18 cellular contexts compared by ENCODE assay signal in genomic region chr2:159671047-159671446, GRCh38. TPM values are rescaled to one million over a fixed set of nuclear protein-coding genes. Genes with fewer than 3 reads are reported as not detected.
A peak's percentile ranks its signal among the peaks of the same experiment; 100 is the strongest.
DNase-seq lines count a peak whose midpoint lies in the region; ATAC-seq, FAIRE-seq and TF ChIP-seq lines count a peak whose summit lies in the region.
"Had no signal": no experiment of that assay in that cellular context is flagged by ENCODE, and none has a peak within 500 bp of the region (broad histone marks: within the 10 kb centered on the region; RNA-seq: fewer than 3 reads in every experiment).

No MANE protein-coding gene starts in this region.

- ATAC-seq in right lobe of liver: peak; percentile 92 to 94 (median 94)
- no peak for ATAC-seq in stimulated activated naive CD8-positive, alpha-beta T cell treated with anti-CD3 and anti-CD28 coated beads, Interleukin-15, Interleukin-2, amounts not matched to agents 100 U/mL and 50 U/mL, for 24 hours

- no peaks in the 10 kb centered on the region for H3K4me1 Mint-ChIP-seq in astrocyte (ENCODE audit: low read depth, unreplicated experiment)
- H3K4me1 Mint-ChIP-seq: CD4-positive, alpha-beta memory T cell had no signal

- no peak overlapping the region for H2AFZ ChIP-seq in astrocyte (ENCODE audit: low read depth, low read length)

- no peak overlapping the region for H3K27ac Mint-ChIP-seq in astrocyte (ENCODE audit: unreplicated experiment)
- H3K27ac Mint-ChIP-seq: CD4-positive, alpha-beta memory T cell; HFFc6 had no signal

- H3K4me3 ChIP-seq in astrocyte (ENCODE audit: insufficient read depth, low read depth, low read length) (no peak overlapping the region), kidney (ENCODE audit: low read length in 2 of 2) (no peak overlapping the region), right lobe of liver (peak overlapping the region in 1 of 3 donors; percentile 20)
- H3K4me3 ChIP-seq: HAP-1 had no signal

- no peak overlapping the region for H3K27ac ChIP-seq in astrocyte (ENCODE audit: low read depth, low read length)
- no peak overlapping the region for H3K27ac ChIP-seq in kidney (ENCODE audit: low read depth in 2 of 2, low read length in 2 of 2)
- H3K27ac ChIP-seq in right lobe of liver: no peak overlapping the region

- H3K4me1 ChIP-seq in astrocyte (ENCODE audit: insufficient read depth, low read length) (no peaks in the 10 kb centered on the region), kidney (ENCODE audit: control insufficient read depth in 1 of 2, insufficient read depth in 1 of 2, low read depth in 1 of 2, low read length in 2 of 2) (no peaks in the 10 kb centered on the region), right lobe of liver (peaks cover 0 to 4% (median 0%) of the 10 kb centered on the region in 4 donors)
- H3K4me1 ChIP-seq: HAP-1 had no signal

- DNase-seq in astrocyte (ENCODE audit: low read depth) (no peak), kidney (no peak), right lobe of liver (no peak), LoVo (ENCODE audit: low spot score) (no peak), NCI-H1105 (lab: John Stamatoyannopoulos, UW) (no peak)
- no peak for DNase-seq in stimulated activated naive CD8-positive, alpha-beta T cell treated with anti-CD3 and anti-CD28 coated beads, Interleukin-15, Interleukin-2, amounts not matched to agents 100 U/mL and 50 U/mL, for 24 hours
- DNase-seq: C1 segment of cervical spinal cord; Calu3; CD4-positive, alpha-beta memory T cell; COR-L47; DMS53; DMS79 treated with DMSO at 0.1 percent for 48 hours; GF-D8; GOT3; HFFc6 had no signal

- no peaks in the 10 kb centered on the region for H4K20me1 ChIP-seq in astrocyte (ENCODE audit: insufficient read depth, low read length)

- no peaks in the 10 kb centered on the region for H3K36me3 ChIP-seq in astrocyte (ENCODE audit: insufficient read depth, low read length)
- no peaks in the 10 kb centered on the region for H3K36me3 ChIP-seq in kidney (ENCODE audit: control insufficient read depth in 1 of 2, insufficient read depth in 2 of 2, low read length in 2 of 2)
- no peaks in the 10 kb centered on the region for H3K36me3 ChIP-seq in right lobe of liver
- H3K36me3 ChIP-seq: HAP-1 had no signal

- no peak for TF ChIP-seq POLR2A in right lobe of liver (IDR thresholded peaks at IDR 0.05)

- intact Hi-C loops in kidney (cut with DNase I): no loop called here
- intact Hi-C loops in right lobe of liver (cut with DNase I): no loop called here

- no peaks in the 10 kb centered on the region for H3K27me3 Mint-ChIP-seq in astrocyte (ENCODE audit: low read depth, unreplicated experiment)
- H3K27me3 Mint-ChIP-seq: CD4-positive, alpha-beta memory T cell had no signal

- no peaks in the 10 kb centered on the region for H3K79me2 ChIP-seq in astrocyte (ENCODE audit: insufficient read depth, low read length)

- peak; percentile 5 for FAIRE-seq in astrocyte (lab: Jason Lieb, UNC)
- FAIRE-seq in kidney (lab: Jason Lieb, UNC): peak; percentile 23
- FAIRE-seq: GM12891, GM18507 had no signal

- H3K9ac ChIP-seq in astrocyte (ENCODE audit: low read length): no peak overlapping the region
- no peak overlapping the region for H3K9ac ChIP-seq in kidney (ENCODE audit: low read length in 2 of 2)

- no peak overlapping the region for H3K4me3 Mint-ChIP-seq in astrocyte (ENCODE audit: unreplicated experiment)
- H3K4me3 Mint-ChIP-seq: CD4-positive, alpha-beta memory T cell; HFFc6 had no signal

- H3K4me2 ChIP-seq in astrocyte (ENCODE audit: low read length): no peak overlapping the region

- no peaks in the 10 kb centered on the region for H3K9me3 Mint-ChIP-seq in astrocyte (ENCODE audit: unreplicated experiment)
- H3K9me3 Mint-ChIP-seq: HFFc6 had no signal

- H3K27me3 ChIP-seq in astrocyte (ENCODE audit: insufficient read depth, low read length) (no peaks in the 10 kb centered on the region), right lobe of liver (no peaks in the 10 kb centered on the region)

- no peak for TF ChIP-seq CTCF in astrocyte (IDR thresholded peaks at IDR 0.05; ENCODE audit: insufficient read depth, low read depth, low read length)
- no peak for TF ChIP-seq CTCF in kidney (IDR thresholded peaks at IDR 0.05; ENCODE audit: borderline replicate concordance, extremely low read depth, insufficient read depth)
- no peak for TF ChIP-seq CTCF in right lobe of liver (IDR thresholded peaks at IDR 0.05)

- H3K36me3 Mint-ChIP-seq in astrocyte (ENCODE audit: low read depth, unreplicated experiment): no peaks in the 10 kb centered on the region

- 25% methylated on average over 3 of the region's 3 CpGs for WGBS in right lobe of liver (ENCODE audit: insufficient coverage, low coverage, low lambda C conversion rate, missing lambda C conversion rate)

- no peaks in the 10 kb centered on the region for H3K9me3 ChIP-seq in astrocyte (ENCODE audit: insufficient read depth, low read depth, low read length)
- no peaks in the 10 kb centered on the region for H3K9me3 ChIP-seq in kidney (ENCODE audit: control insufficient read depth in 1 of 2, low read length in 2 of 2)
- no peaks in the 10 kb centered on the region for H3K9me3 ChIP-seq in right lobe of liver
- H3K9me3 ChIP-seq: HAP-1 had no signal

RNA-seq across cellular contexts. Expression of gene MARCHF7, which starts 41.3 kb away (rescaled TPM):
- 104 and 105 TPM in 2 replicates for total RNA-seq in astrocyte
- 79.0 TPM for total RNA-seq in kidney
- 24.8 TPM for polyA plus RNA-seq in kidney (ENCODE audit: insufficient read depth, low read depth, low replicate concordance)
- 10 to 100 TPM; 20.1 to 41.2 (median 29.8) TPM for total RNA-seq in right lobe of liver

RNA-seq across cellular contexts. Expression of gene BAZ2B, which starts 54.7 kb away (rescaled TPM):
- total RNA-seq in astrocyte (60.9 and 69.8 TPM in 2 replicates), kidney (87.3 TPM), right lobe of liver (10 to 100 TPM; 18.0 to 32.8 (median 24.2) TPM)
- 5.1 TPM for polyA plus RNA-seq in kidney (ENCODE audit: insufficient read depth, low read depth, low replicate concordance)
